ENCODE assay signal across 1 cellular context in the genomic region with DNA sequence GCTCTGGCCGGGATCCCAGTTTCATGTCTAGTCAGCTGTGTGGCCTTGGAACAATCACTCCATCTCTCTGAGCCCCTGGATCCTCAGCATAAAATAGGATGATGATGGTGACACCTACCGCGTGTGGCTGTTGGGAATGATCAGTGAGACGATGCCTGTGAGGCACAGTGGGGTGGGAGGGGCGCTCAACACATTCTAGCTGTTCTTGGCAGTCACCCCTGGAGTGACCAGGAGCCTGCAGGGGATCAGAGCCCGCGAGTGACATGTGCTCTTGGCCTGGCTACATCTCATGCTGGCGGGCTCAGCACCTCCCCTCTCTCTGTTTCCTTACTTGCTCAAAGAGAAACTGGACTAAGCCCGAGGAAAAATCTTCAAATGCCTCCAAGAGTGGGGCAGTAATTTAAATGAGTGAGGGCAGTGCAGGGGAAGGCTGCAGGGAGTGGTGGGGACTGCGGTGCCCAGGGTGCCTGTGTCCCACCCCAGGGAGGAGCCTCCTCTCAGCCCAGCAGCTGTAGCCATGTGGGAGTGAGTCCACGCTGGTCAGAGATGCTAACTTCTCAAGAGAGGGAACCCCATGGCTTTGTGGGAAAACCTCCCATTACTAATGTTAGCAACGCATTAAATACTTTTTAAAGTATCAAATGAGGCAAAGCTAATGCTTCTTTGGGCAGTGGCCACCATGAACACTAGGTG.
TF ChIP-seq lines count a peak whose summit lies in the region.

No MANE protein-coding gene starts in this region.

TF ChIP-seq in K562, 482 proteins besides CTCF, POLR2A, EP300 and RAD21:
- TF ChIP-seq ZFP36 (IDR thresholded peaks at IDR 0.05; ENCODE audit: low read depth, low read length, partially characterized antibody) (peak; percentile 63), ETS1 (conservative IDR thresholded peaks at IDR 0.05; ENCODE audit: control insufficient read depth, low read depth, low read length) (no peak)
